ENCODE assay signal across 19 cellular contexts in genomic region chr11:96088914-96089313, GRCh38.
"Had no signal": no experiment of that assay in that cellular context is flagged by ENCODE, and none has a peak within 500 bp of the region (broad histone marks: within the 10 kb centered on the region; RNA-seq: fewer than 3 reads in every experiment).

No MANE protein-coding gene starts in this region.

- DNase-seq: activated CD4-positive, alpha-beta T cell treated with anti-CD3 and anti-CD28 coated beads, Interleukin-2, amount 50 U/mL, for 1 hour; anterior cingulate cortex; brain microvascular endothelial cell; dermis blood vessel endothelial cell; effector memory CD4-positive, alpha-beta T cell; heart left ventricle; kidney glomerular epithelial cell; left ventricle myocardium inferior; mucosa of descending colon; naive B cell; right cardiac atrium; stimulated activated naive CD8-positive, alpha-beta T cell treated with anti-CD3 and anti-CD28 coated beads, Interleukin-15, amount 100 ng/mL, for 72 hours; T1000 had no signal

- ATAC-seq: activated naive CD4-positive, alpha-beta T cell treated with anti-CD3 and anti-CD28 coated beads, Interleukin-2, amount 50 U/mL, for 72 hours; gastroesophageal sphincter; heart left ventricle; mucosa of descending colon; right cardiac atrium; stimulated activated naive CD8-positive, alpha-beta T cell treated with anti-CD3 and anti-CD28 coated beads, Interleukin-15, amount 100 ng/mL, for 72 hours had no signal

- H3K27ac ChIP-seq: brain microvascular endothelial cell, esophagus muscularis mucosa, gastroesophageal sphincter, heart left ventricle, left ventricle myocardium inferior, neural progenitor cell, prostate gland had no signal

- H3K27me3 ChIP-seq: brain microvascular endothelial cell, esophagus muscularis mucosa, gastroesophageal sphincter, heart left ventricle, neural progenitor cell had no signal

- H3K27me3 Mint-ChIP-seq: memory B cell; naive B cell; stimulated activated naive CD8-positive, alpha-beta T cell treated with anti-CD3 and anti-CD28 coated beads, Interleukin-15, amount 100 ng/mL, for 72 hours had no signal

- H3K4me2 ChIP-seq: neural progenitor cell had no signal

- H3K4me3 ChIP-seq: esophagus muscularis mucosa, gastroesophageal sphincter, heart left ventricle, left ventricle myocardium inferior, mucosa of descending colon, neural progenitor cell, prostate gland had no signal

- H3K36me3 ChIP-seq: neural progenitor cell, prostate gland had no signal

- H2AFZ ChIP-seq: neural progenitor cell had no signal

- H3K4me1 ChIP-seq: prostate gland had no signal

- H3K4me3 Mint-ChIP-seq: memory B cell; naive B cell; neural progenitor cell; stimulated activated naive CD8-positive, alpha-beta T cell treated with anti-CD3 and anti-CD28 coated beads, Interleukin-15, amount 100 ng/mL, for 72 hours had no signal

- H3K9me3 Mint-ChIP-seq: activated naive CD4-positive, alpha-beta T cell treated with anti-CD3 and anti-CD28 coated beads, Interleukin-2, amount 50 U/mL, for 72 hours; memory B cell; naive B cell; neural progenitor cell; stimulated activated naive CD8-positive, alpha-beta T cell treated with anti-CD3 and anti-CD28 coated beads, Interleukin-15, amount 100 ng/mL, for 72 hours had no signal

- H3K9ac ChIP-seq: neural progenitor cell had no signal

- H3K9me3 ChIP-seq: esophagus muscularis mucosa, gastroesophageal sphincter, heart left ventricle, left ventricle myocardium inferior, mucosa of descending colon, prostate gland had no signal

- H3K27ac Mint-ChIP-seq: neural progenitor cell; stimulated activated naive CD8-positive, alpha-beta T cell treated with anti-CD3 and anti-CD28 coated beads, Interleukin-15, amount 100 ng/mL, for 72 hours had no signal
